8 cellular contexts compared by ENCODE assay signal in genomic region chr1:205456868-205457724, GRCh38. TPM values are rescaled to one million over a fixed set of nuclear protein-coding genes. Genes with fewer than 3 reads are reported as not detected.
A peak's percentile ranks its signal among the peaks of the same experiment; 100 is the strongest.
DNase-seq lines count a peak whose midpoint lies in the region; ATAC-seq, FAIRE-seq and TF ChIP-seq lines count a peak whose summit lies in the region.

No MANE protein-coding gene starts in this region.

- H3K9me3 Mint-ChIP-seq in central memory CD8-positive, alpha-beta T cell, result no peaks in the 10 kb centered on the region

- H3K36me3 Mint-ChIP-seq in central memory CD8-positive, alpha-beta T cell (ENCODE audit: insufficient read depth), result peaks cover 4% of the 10 kb centered on the region

- WGBS in pancreas, 2 donors, result 4% methylated on average over 49 to 73 of the region's 74 CpGs

- no peak overlapping the region for H3K27ac ChIP-seq in pancreas

- TF ChIP-seq CTCF in pancreas (IDR thresholded peaks at IDR 0.05), result no peak

- peaks cover 21% of the 10 kb centered on the region for H3K4me1 ChIP-seq in ES-I3 (ENCODE audit: insufficient read depth, low read length)
- peaks cover 0 to 10% (median 4%) of the 10 kb centered on the region in 3 donors for H3K4me1 ChIP-seq in pancreas

- H3K4me3 Mint-ChIP-seq in central memory CD8-positive, alpha-beta T cell, result peak overlapping the region; percentile 74

- H3K9ac ChIP-seq in ES-I3 (ENCODE audit: low read depth, low read length), result peak overlapping the region; percentile 80

- intact Hi-C loops in pancreas (cut with DNase I), result no loop called here

- peak; percentile 61 for DNase-seq in NCI-H2171 treated with DMSO at 0.1 percent for 48 hours (lab: John Stamatoyannopoulos, UW)
- no peak for DNase-seq in central memory CD8-positive, alpha-beta T cell (ENCODE audit: low spot score in 2 of 2)
- peak in 1 of 6 donors; percentile 76 for DNase-seq in pancreas
- no peak for DNase-seq in HT-29 (ENCODE audit: low spot score)
- no peak for DNase-seq in NAMALWA (ENCODE audit: low spot score)
- DNase-seq in LoVo (ENCODE audit: low spot score), result no peak

- no peak overlapping the region for H3K27ac Mint-ChIP-seq in central memory CD8-positive, alpha-beta T cell (ENCODE audit: low read depth)

- H3K4me3 ChIP-seq in pancreas, result peak overlapping the region in 2 of 4 donors; percentile 5 to 36

- H3K27me3 Mint-ChIP-seq in central memory CD8-positive, alpha-beta T cell, result peaks cover 76% of the 10 kb centered on the region

- H3K36me3 ChIP-seq in ES-I3 (ENCODE audit: insufficient read depth, low read length) (peaks cover 2% of the 10 kb centered on the region; the same call in 1 of the 2 replicates), pancreas (no peaks in the 10 kb centered on the region)

- peak; percentile 16 for ATAC-seq in central memory CD8-positive, alpha-beta T cell (replicated peaks; ENCODE audit: extremely low read depth, poor library complexity, severe bottlenecking)
- ATAC-seq in pancreas (peak in 3 of 4 donors; percentile 34 to 61 (median 43)), GM18858 (IDR thresholded peaks at IDR 0.05; ENCODE audit: unreplicated experiment) (no peak)

- H3K9me3 ChIP-seq in ES-I3 (ENCODE audit: control insufficient read depth, insufficient read depth, low read length) (no peaks in the 10 kb centered on the region), pancreas (no peaks in the 10 kb centered on the region)

- H3K4me1 Mint-ChIP-seq in central memory CD8-positive, alpha-beta T cell, result peaks cover 16% of the 10 kb centered on the region

- H3K27me3 ChIP-seq in pancreas, result peaks cover 0 to 30% (median 8%) of the 10 kb centered on the region in 4 donors

- FAIRE-seq in pancreas (lab: Jason Lieb, UNC), result no peak

RNA-seq across cellular contexts. Expression of gene BLACAT1, which starts 1.3 kb away (rescaled TPM):
- under 1 TPM in 5 of 6 donors, not detected in 1; 0.09 to 0.34 (median 0.17) TPM for total RNA-seq in pancreas
- under 1 TPM in 1 of 2 donors, not detected in 1; 0.09 TPM for polyA plus RNA-seq in pancreas
- total RNA-seq in HT-29 (2014; rRNA removed; shearing (Covaris generic)), result 1.8 and 1.9 TPM in 2 replicates

RNA-seq across cellular contexts. Expression of gene LEMD1, which starts 35.2 kb away (rescaled TPM):
- under 1 TPM in 2 of 6 donors, not detected in 4; 0.28 to 0.32 TPM for total RNA-seq in pancreas
- not detected for polyA plus RNA-seq in pancreas
- 3.8 and 7.1 TPM in 2 replicates for total RNA-seq in HT-29 (2014; rRNA removed; shearing (Covaris generic))

RNA-seq across cellular contexts. Expression of gene CDK18, which starts 47.4 kb away (rescaled TPM):
- total RNA-seq in pancreas, result 10 to 100 TPM in 5 of 6 donors, 1 to 10 TPM in 1; 7.7 to 31.0 (median 12.8) TPM
- 10 to 100 TPM; 18.2 to 35.4 TPM for polyA plus RNA-seq in pancreas
- total RNA-seq in HT-29 (2014; rRNA removed; shearing (Covaris generic)), result 22.2 and 27.6 TPM in 2 replicates
